ENCODE assay signal across 1 cellular context in the genomic region with DNA sequence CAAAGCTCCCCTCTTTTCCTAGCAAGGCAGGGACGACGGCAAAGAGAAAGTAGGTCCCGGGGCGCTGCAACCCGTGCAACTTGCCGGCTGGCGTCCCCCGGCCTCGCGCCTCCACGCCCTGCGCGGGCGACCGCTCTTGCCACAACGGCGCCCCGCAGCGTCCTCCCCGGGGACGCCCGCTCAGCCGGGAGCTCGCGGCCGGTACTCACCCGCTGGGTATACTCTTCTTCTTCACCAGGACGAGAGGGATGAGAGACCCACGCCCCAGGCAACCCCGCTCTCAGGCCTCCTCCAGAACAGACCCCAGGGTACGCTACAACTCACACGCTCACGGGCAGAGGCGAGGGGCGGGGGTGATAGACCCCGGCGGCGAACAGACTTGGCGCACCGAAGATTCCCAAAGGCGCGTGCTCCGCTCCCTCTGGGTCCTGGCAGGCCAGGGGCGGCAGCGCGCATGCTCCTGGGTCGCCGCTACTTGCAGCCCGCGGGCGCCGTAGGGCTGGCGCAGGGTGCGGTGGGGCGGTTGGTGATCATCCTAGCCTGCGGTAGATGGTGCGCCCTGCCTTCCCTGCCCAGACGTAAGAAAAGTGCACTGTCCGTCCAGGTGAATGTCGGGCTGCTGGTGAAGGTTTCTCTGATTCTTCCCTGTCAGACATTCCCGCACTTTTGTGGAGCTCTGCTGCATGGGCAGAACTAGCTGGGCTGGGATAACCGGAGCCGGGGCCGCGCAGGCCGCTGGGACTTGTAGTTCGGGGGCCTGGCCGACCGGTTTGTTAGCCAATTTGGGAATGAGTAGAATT.
TF ChIP-seq lines count a peak whose summit lies in the region.

A gene with protein sequence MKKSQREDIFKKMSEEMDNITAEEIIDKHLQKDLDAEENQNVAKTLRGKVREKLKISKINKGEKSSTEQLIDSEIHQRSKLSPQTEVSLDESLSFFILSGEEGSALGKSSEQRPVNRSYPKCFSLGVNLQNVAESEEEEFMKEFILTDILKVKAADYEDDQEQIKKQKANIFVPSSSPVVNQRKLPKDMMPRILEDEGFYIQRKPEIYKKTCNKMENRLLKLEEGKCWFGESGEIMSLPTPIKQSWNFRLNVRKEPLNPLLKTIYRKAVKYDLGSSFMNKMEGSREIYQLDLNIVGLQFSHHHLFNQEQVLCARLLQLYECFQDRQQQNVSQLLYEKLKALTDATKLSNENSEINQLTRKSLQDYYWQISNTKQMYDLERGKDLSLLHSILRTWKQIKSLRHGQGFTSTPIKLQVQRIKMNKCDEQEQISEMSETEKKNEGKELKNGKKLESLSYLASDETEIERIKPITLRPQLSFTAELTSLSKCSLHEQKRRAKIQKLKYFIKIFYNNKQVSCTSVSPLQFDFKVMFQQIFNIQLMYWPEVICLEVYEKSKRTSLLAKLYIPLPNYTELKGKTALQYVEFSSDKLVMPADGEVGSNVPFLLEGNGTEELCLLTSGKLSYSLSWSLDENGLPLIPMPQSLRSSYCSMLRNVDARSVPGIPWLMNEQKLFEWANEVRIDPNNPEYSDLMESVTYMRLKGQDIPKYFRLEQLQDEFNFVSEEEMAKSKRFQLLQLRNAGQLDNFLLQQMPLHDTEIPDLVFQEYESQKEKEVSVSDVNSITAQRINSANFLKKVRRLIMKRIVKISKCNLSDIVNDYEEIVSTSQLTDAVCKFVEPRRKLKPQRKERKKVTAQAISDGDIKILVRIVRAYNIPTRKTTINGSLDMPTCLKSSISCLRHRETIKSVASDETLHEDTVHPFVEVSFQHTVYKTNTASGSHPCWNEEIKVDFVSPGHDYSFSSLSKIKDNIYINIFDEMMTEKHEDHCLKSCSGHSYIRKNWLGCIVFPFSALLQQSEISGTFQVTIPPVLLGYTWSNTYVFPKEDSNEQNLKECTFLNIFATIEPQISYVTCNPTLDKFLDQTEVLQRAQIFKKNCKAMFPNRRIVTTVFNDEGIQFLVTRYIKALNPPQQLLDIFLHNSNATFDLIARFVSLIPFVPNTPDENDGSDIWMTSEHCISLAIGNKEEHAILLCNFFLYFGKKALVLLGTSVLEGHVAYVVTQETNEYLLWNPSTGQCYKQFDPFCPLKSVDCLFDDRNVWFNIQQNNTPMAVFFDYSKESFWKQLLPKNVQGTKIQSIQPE (N-terminal part only) (plus strand): TSS at position 522 of the 800 bp plus-strand sequence. CDS start 3,349 bp downstream, outside the sequence.

TF ChIP-seq in HepG2, 621 proteins besides CTCF, POLR2A, EP300 and RAD21 (continued from another document and continues in another):
- TF ChIP-seq HNRNPUL1 (IDR thresholded peaks at IDR 0.05; ENCODE audit: low read depth, low read length) = no peak
- TF ChIP-seq SIN3B (IDR thresholded peaks at IDR 0.05; ENCODE audit: low read length) = no peak
- peak; percentile 62; the same call in 1 of the 2 replicates for TF ChIP-seq ZFP90 (CRISPR knock-in tag; IDR thresholded peaks at IDR 0.05; ENCODE audit: borderline replicate concordance)
- TF ChIP-seq ZFY (CRISPR knock-in tag; IDR thresholded peaks at IDR 0.05) = peak; percentile 88
- TF ChIP-seq AHDC1 (CRISPR knock-in tag; IDR thresholded peaks at IDR 0.05; ENCODE audit: borderline replicate concordance) = no peak; the same call in 1 of the 2 replicates
- TF ChIP-seq ZNF660 (CRISPR knock-in tag; IDR thresholded peaks at IDR 0.05; ENCODE audit: borderline replicate concordance, low read depth) = no peak
- 0 out of 2 replicates have a peak, but pooled peaks have one; percentile 26 for TF ChIP-seq ZNF230 (CRISPR knock-in tag; IDR thresholded peaks at IDR 0.05)
- TF ChIP-seq MATR3 (CRISPR knock-in tag; IDR thresholded peaks at IDR 0.05) = no peak
- no peak for TF ChIP-seq ZNF34 (CRISPR knock-in tag; IDR thresholded peaks at IDR 0.05; ENCODE audit: borderline replicate concordance)
- TF ChIP-seq NFYB (CRISPR knock-in tag; IDR thresholded peaks at IDR 0.05) = no peak; the same call in 1 of the 2 replicates
- TF ChIP-seq PRPF4 (IDR thresholded peaks at IDR 0.05; ENCODE audit: low read depth, low read length, poor library complexity, severe bottlenecking) = no peak
- peak; percentile 82 for TF ChIP-seq HCFC1 (IDR thresholded peaks at IDR 0.05; ENCODE audit: low read depth, low read length)
- TF ChIP-seq GATAD1 (CRISPR knock-in tag; IDR thresholded peaks at IDR 0.05) = peak; percentile 81
- no peak for TF ChIP-seq SRSF9 (IDR thresholded peaks at IDR 0.05; ENCODE audit: borderline replicate concordance, insufficient read depth, low read depth, low read length, poor library complexity, severe bottlenecking)
- TF ChIP-seq, protein P1, sequence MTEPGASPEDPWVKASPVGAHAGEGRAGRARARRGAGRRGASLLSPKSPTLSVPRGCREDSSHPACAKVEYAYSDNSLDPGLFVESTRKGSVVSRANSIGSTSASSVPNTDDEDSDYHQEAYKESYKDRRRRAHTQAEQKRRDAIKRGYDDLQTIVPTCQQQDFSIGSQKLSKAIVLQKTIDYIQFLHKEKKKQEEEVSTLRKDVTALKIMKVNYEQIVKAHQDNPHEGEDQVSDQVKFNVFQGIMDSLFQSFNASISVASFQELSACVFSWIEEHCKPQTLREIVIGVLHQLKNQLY (CRISPR knock-in tag; IDR thresholded peaks at IDR 0.05) = no peak
- TF ChIP-seq MIER3 (CRISPR knock-in tag; IDR thresholded peaks at IDR 0.05; ENCODE audit: borderline replicate concordance) = 0 out of 2 replicates have a peak, but pooled peaks have one; percentile 3
- TF ChIP-seq FOXP1 (IDR thresholded peaks at IDR 0.05) = no peak
- no peak for TF ChIP-seq FOXP1 (CRISPR knock-in tag; IDR thresholded peaks at IDR 0.05)
- TF ChIP-seq KLF6 (CRISPR knock-in tag; IDR thresholded peaks at IDR 0.05) = peak; percentile 50; the same call in 1 of the 2 replicates
- no peak for TF ChIP-seq JUNB (CRISPR knock-in tag; IDR thresholded peaks at IDR 0.05; ENCODE audit: borderline replicate concordance)
- no peak for TF ChIP-seq MTA3 (CRISPR knock-in tag; IDR thresholded peaks at IDR 0.05)
- no peak for TF ChIP-seq GLMP (CRISPR knock-in tag; IDR thresholded peaks at IDR 0.05; ENCODE audit: borderline replicate concordance)
- TF ChIP-seq ZNF251 (CRISPR knock-in tag; IDR thresholded peaks at IDR 0.05) = no peak
- TF ChIP-seq, protein P2, sequence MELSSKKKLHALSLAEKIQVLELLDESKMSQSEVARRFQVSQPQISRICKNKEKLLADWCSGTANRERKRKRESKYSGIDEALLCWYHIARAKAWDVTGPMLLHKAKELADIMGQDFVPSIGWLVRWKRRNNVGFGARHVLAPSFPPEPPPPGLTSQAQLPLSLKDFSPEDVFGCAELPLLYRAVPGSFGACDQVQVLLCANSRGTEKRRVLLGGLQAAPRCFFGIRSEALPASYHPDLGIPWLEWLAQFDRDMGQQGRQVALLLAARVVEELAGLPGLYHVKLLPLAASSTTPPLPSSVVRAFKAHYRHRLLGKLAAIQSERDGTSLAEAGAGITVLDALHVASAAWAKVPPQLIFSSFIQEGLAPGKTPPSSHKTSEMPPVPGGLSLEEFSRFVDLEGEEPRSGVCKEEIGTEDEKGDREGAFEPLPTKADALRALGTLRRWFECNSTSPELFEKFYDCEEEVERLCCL (CRISPR knock-in tag; IDR thresholded peaks at IDR 0.05; ENCODE audit: borderline replicate concordance) = peak; percentile 47; the same call in 1 of the 2 replicates
- TF ChIP-seq GPBP1L1 (CRISPR knock-in tag; IDR thresholded peaks at IDR 0.05) = no peak
- TF ChIP-seq ZNF225 (CRISPR knock-in tag; IDR thresholded peaks at IDR 0.05) = peak; percentile 91
- TF ChIP-seq ZNF609 (CRISPR knock-in tag; IDR thresholded peaks at IDR 0.05; ENCODE audit: borderline replicate concordance) = no peak
- TF ChIP-seq ZNF652 (CRISPR knock-in tag; IDR thresholded peaks at IDR 0.05; ENCODE audit: borderline replicate concordance, low read depth) = no peak
- peak; percentile 68; the same call in 1 of the 2 replicates for TF ChIP-seq GMEB1 (CRISPR knock-in tag; IDR thresholded peaks at IDR 0.05; ENCODE audit: borderline replicate concordance)
